ENCODE assay signal across 13 cellular contexts in the genomic region with DNA sequence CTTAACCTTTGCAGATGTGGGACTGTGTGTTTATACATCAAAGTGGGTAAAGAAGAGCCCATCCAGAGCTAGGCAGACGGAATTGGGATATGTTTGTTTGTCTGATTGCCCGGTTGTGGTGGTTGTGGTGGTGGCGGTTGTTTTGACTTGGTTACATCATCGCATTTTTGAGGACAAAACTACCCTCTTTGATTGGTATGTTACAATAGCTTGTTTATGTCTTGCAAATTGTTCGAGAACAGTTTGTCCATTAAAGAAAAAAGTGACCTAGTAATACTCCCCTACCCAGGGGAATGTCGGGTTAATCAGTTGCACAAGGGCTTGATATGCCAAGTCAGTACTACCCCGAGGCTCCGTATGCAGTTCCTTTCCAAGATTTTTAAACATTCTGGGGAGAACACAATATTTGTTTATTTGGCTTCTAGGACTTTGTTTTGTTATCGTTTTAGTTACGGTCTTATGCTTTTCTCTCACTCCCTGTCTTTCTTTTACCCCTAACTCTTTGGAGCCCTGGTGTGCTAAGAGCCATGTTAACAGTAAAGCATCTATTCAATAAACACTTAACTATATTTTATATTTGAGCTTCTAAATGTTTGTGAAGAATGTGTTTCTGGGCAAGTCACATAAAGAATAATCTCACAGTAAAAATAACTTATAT.
A peak's percentile ranks its signal among the peaks of the same experiment; 100 is the strongest.
DNase-seq lines count a peak whose midpoint lies in the region; ATAC-seq and TF ChIP-seq lines count a peak whose summit lies in the region.
"Had no signal": no experiment of that assay in that cellular context is flagged by ENCODE, and none has a peak within 500 bp of the region (broad histone marks: within the 10 kb centered on the region; RNA-seq: fewer than 3 reads in every experiment).

No MANE protein-coding gene starts in this region.

- TF ChIP-seq CTCF in dorsolateral prefrontal cortex (IDR thresholded peaks at IDR 0.05 in 54 of 56, conservative IDR thresholded peaks at IDR 0.05 in 2 of 56; ENCODE audit: low read depth in 1 of 56, partially characterized antibody in 56 of 56), result no peak
- TF ChIP-seq CTCF in GM10248 (IDR thresholded peaks at IDR 0.05; ENCODE audit: control extremely low read depth, extremely low read depth, low read depth, missing control alignments), result no peak

- POLR2A ChIA-PET in GM10248 (lab: Yijun Ruan, JAX), result no interaction called here

- peak; percentile 77 for DNase-seq in LHCN-M2 (ENCODE audit: low read depth)
- no peak for DNase-seq in dorsolateral prefrontal cortex
- DNase-seq in left lobe of liver (ENCODE audit: low spot score), result no peak
- DNase-seq in substantia nigra (lab: John Stamatoyannopoulos, UW), result peak in 2 of 49 donors; percentile 6 to 13
- no peak for DNase-seq in GM10248 (ENCODE audit: extremely low spot score)
- DNase-seq in NOMO-1 treated with dmso at 0.1 percent for 144 hours (lab: John Stamatoyannopoulos, UW; ENCODE audit: unreplicated experiment), result no peak
- DNase-seq in DMS153 (lab: John Stamatoyannopoulos, UW), result no peak
- DNase-seq: activated CD8-positive, alpha-beta memory T cell treated with anti-CD3 and anti-CD28 coated beads for 24 hours; activated naive CD4-positive, alpha-beta T cell treated with anti-CD3 and anti-CD28 coated beads for 36 hours; CD8-positive, alpha-beta T cell; stimulated activated CD4-positive, alpha-beta T cell treated with anti-CD3 and anti-CD28 coated beads, Interleukin-12 subunit alpha, Interleukin-12 subunit beta, amount 100 ng/mL, for 4 hours had no signal

- H3K27ac ChIP-seq in dorsolateral prefrontal cortex, result peak overlapping the region in 47 of 59 donors; percentile 0 to 80 (median 52)
- peak overlapping the region; percentile 49 for H3K27ac ChIP-seq in substantia nigra (ENCODE audit: low read depth, low read length, poor library complexity, severe bottlenecking)
- H3K27ac ChIP-seq: KMS-11 had no signal

- ATAC-seq in left lobe of liver (peak; percentile 54), HG03565 (IDR thresholded peaks at IDR 0.05; ENCODE audit: unreplicated experiment) (no peak)
- ATAC-seq: CD8-positive, alpha-beta T cell had no signal

- peak overlapping the region in 13 of 59 donors; percentile 7 to 48 (median 13) for H3K4me3 ChIP-seq in dorsolateral prefrontal cortex

- CTCF ChIA-PET in GM10248 (lab: Yijun Ruan, JAX), result no interaction called here

- H3K27me3 ChIP-seq in dorsolateral prefrontal cortex, result no peaks in the 10 kb centered on the region

- intact Hi-C loops in dorsolateral prefrontal cortex (cut with DNase I), result no loop called here
